ENCODE assay signal across 5 cellular contexts in genomic region chrX:72006461-72006860, GRCh38.
"Had no signal": no experiment of that assay in that cellular context is flagged by ENCODE, and none has a peak within 500 bp of the region (broad histone marks: within the 10 kb centered on the region; RNA-seq: fewer than 3 reads in every experiment).

No MANE protein-coding gene starts in this region.

- H3K4me3 Mint-ChIP-seq: GM23338, HFFc6 had no signal

- H3K36me3 ChIP-seq: HAP-1 had no signal

- H2AFZ ChIP-seq: GM23338 had no signal

- H3K9me3 Mint-ChIP-seq: GM23338, HFFc6 had no signal

- H3K4me1 ChIP-seq: HAP-1 had no signal

- H3K27ac Mint-ChIP-seq: GM23338, HFFc6 had no signal

- H3K4me3 ChIP-seq: GM23338, HAP-1, K562 had no signal

- DNase-seq: HFFc6, IMR-90 had no signal

- H3K4me2 ChIP-seq: GM23338 had no signal

- H3K9me3 ChIP-seq: HAP-1 had no signal
